1 cellular context compared by ENCODE assay signal in the genomic region with DNA sequence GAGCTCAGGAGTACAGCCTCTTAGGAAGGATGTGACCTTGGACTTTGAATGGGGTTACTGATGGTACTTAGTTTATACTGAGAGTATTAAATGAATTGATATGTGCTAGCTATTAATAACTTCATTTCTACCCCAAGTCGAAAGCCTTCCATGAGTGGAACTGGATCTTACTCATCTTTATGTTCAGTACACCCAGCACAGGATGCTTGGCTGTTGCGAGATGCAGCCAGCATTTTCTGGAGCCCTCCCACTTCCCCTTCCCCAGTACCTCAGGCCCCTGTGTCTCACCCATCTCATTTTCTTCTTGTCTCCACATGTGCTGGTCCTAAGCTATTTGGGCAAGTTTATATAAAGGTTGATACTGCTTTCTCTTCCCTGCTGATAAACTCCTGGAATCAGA.
TF ChIP-seq lines count a peak whose summit lies in the region.

No MANE protein-coding gene starts in this region.

TF ChIP-seq in IMR-90, 13 proteins besides CTCF, POLR2A, EP300 and RAD21 (continued from another document):
- TF ChIP-seq CHD1 (IDR thresholded peaks at IDR 0.05; ENCODE audit: low read depth, low read length) (no peak), USF2 (IDR thresholded peaks at IDR 0.05; ENCODE audit: low read depth, low read length) (no peak), MAZ (IDR thresholded peaks at IDR 0.05; ENCODE audit: borderline replicate concordance, low read depth, low read length) (no peak), MAFK (IDR thresholded peaks at IDR 0.05; ENCODE audit: low read depth, low read length) (no peak), FOS (IDR thresholded peaks at IDR 0.05; ENCODE audit: low read depth, low read length) (no peak), RCOR1 (IDR thresholded peaks at IDR 0.05; ENCODE audit: insufficient replicate concordance, low read length) (no peak), BHLHE40 (IDR thresholded peaks at IDR 0.05; ENCODE audit: low read depth, low read length) (no peak), CEBPB (IDR thresholded peaks at IDR 0.05; ENCODE audit: low read depth, low read length) (no peak), NFE2L2 (IDR thresholded peaks at IDR 0.05; ENCODE audit: low read depth, low read length) (no peak), RFX5 (IDR thresholded peaks at IDR 0.05; ENCODE audit: low read depth, low read length) (no peak), SMC3 (IDR thresholded peaks at IDR 0.05; ENCODE audit: low read depth, low read length) (no peak)
- TF ChIP-seq, protein P1, sequence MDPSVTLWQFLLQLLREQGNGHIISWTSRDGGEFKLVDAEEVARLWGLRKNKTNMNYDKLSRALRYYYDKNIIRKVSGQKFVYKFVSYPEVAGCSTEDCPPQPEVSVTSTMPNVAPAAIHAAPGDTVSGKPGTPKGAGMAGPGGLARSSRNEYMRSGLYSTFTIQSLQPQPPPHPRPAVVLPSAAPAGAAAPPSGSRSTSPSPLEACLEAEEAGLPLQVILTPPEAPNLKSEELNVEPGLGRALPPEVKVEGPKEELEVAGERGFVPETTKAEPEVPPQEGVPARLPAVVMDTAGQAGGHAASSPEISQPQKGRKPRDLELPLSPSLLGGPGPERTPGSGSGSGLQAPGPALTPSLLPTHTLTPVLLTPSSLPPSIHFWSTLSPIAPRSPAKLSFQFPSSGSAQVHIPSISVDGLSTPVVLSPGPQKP (IDR thresholded peaks at IDR 0.05; ENCODE audit: borderline replicate concordance, low read depth, low read length) = no peak
TF ChIP-seq in IMR-90: peak in this region for 0.
